In the genomic region with DNA sequence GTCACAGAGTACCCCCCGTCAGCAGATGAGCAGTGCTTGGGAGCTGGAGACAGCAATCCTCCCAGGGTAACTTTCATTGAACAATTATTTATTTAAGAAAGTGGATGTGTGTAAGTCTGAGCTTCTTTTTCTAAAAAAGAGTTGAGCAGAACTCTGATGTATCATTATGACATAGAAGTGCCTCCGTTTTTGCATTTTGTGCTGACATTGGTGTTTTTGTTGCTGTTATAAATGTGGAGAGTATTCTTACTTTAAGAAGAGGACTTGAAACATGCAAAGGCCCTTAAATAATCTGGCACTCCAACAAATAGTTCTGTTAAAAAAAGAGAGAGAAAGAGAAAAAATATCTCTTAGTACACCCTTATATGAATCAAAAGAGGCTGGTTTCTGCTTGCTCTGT, we compare ENCODE assay signal across 21 cellular contexts.
DNase-seq lines count a peak whose midpoint lies in the region; ATAC-seq, FAIRE-seq and TF ChIP-seq lines count a peak whose summit lies in the region.
"Had no signal": no experiment of that assay in that cellular context is flagged by ENCODE, and none has a peak within 500 bp of the region (broad histone marks: within the 10 kb centered on the region; RNA-seq: fewer than 3 reads in every experiment).

No MANE protein-coding gene starts in this region.

- FAIRE-seq in A549 (lab: Jason Lieb, UNC) (no peak), K562 (lab: Jason Lieb, UNC) (no peak)
- FAIRE-seq: A204.1, D721Med, G401.6, GM12891, GM19239 had no signal

- H3K9me3 Mint-ChIP-seq in GM23338: no peaks in the 10 kb centered on the region; the same call in 2 of the 3 replicates
- H3K9me3 Mint-ChIP-seq in T-helper 2 cell treated with Interferon-gamma antibody and Interleukin-4, amounts not matched to agents 5 μg/mL and 100 μg/mL, for 36 hours: no peaks in the 10 kb centered on the region
- no peaks in the 10 kb centered on the region for H3K9me3 Mint-ChIP-seq in activated CD8-positive, alpha-beta memory T cell treated with anti-CD3 and anti-CD28 coated beads, Interleukin-2, amount 10 ng/mL, durations not matched to agents 7 days and 5 days (ENCODE audit: low read depth)
- H3K9me3 Mint-ChIP-seq: CD8-positive, alpha-beta T cell had no signal

- TF ChIP-seq RAD21 in A549 (conservative IDR thresholded peaks at IDR 0.05 in 1 of 2, IDR thresholded peaks at IDR 0.05 in 1 of 2) (no peak), K562 (CRISPR knock-in tag; conservative IDR thresholded peaks at IDR 0.05 in 1 of 2, IDR thresholded peaks at IDR 0.05 in 1 of 2) (no peak)

- TF ChIP-seq EP300 in A549 (IDR thresholded peaks at IDR 0.05) (no peak), K562 (IDR thresholded peaks at IDR 0.05; ENCODE audit: low read length) (no peak)

- no peaks in the 10 kb centered on the region for H3F3A ChIP-seq in GM23338 (replicated peaks; ENCODE audit: low read depth)

- no peak overlapping the region for H3K4me3 Mint-ChIP-seq in GM23338
- no peak overlapping the region for H3K4me3 Mint-ChIP-seq in T-helper 2 cell treated with Interferon-gamma antibody and Interleukin-4, amounts not matched to agents 5 μg/mL and 100 μg/mL, for 36 hours
- no peak overlapping the region for H3K4me3 Mint-ChIP-seq in activated CD8-positive, alpha-beta memory T cell treated with anti-CD3 and anti-CD28 coated beads, Interleukin-2, amount 10 ng/mL, durations not matched to agents 7 days and 5 days
- H3K4me3 Mint-ChIP-seq: B cell; CD4-positive, alpha-beta T cell; CD8-positive, alpha-beta T cell had no signal

- H2AFZ ChIP-seq in GM23338 (0 out of 2 replicates have a peak overlapping the region, but pooled peaks have one; percentile 66), K562 (ENCODE audit: low read depth, low read length) (no peak overlapping the region)

- TF ChIP-seq CTCF in A549 (IDR thresholded peaks at IDR 0.05): no peak
- TF ChIP-seq CTCF in GM23338 (conservative IDR thresholded peaks at IDR 0.05; ENCODE audit: low read depth in 2 of 2): no peak
- TF ChIP-seq CTCF in K562 (IDR thresholded peaks at IDR 0.05 in 2 of 3, conservative IDR thresholded peaks at IDR 0.05 in 1 of 3; ENCODE audit: insufficient read depth in 2 of 3, low read depth in 1 of 3, low read length in 3 of 3): no peak

- H3K9ac ChIP-seq in K562 (ENCODE audit: insufficient read depth in 1 of 2, low read depth in 2 of 2, low read length in 2 of 2): no peak overlapping the region
- H3K9ac ChIP-seq: BLaER1 treated with 17β-estradiol and CSF1 and Interleukin-3, amounts not matched to agents 10 nM and 100 nM had no signal

- H3K4me1 ChIP-seq in A549 (no peaks in the 10 kb centered on the region), GM23338 (ENCODE audit: insufficient read depth) (peaks cover 48% of the 10 kb centered on the region), K562 (replicated peaks in 1 of 2; ENCODE audit: control insufficient read depth in 2 of 2, insufficient read depth in 2 of 2, low read length in 2 of 2) (no peaks in the 10 kb centered on the region)
- H3K4me1 ChIP-seq: BLaER1 treated with 17β-estradiol and CSF1 and Interleukin-3, amounts not matched to agents 10 nM and 100 nM; Caco-2 had no signal

- H3K4me2 ChIP-seq in A549: no peak overlapping the region
- no peak overlapping the region for H3K4me2 ChIP-seq in GM23338
- no peak overlapping the region for H3K4me2 ChIP-seq in K562 (ENCODE audit: insufficient read depth, low read length)
- H3K4me2 ChIP-seq: BLaER1 treated with 17β-estradiol and CSF1 and Interleukin-3, amounts not matched to agents 10 nM and 100 nM had no signal

- H3K27me3 ChIP-seq in GM23338 (ENCODE audit: insufficient read depth) (no peaks in the 10 kb centered on the region), K562 (ENCODE audit: control insufficient read depth in 2 of 2, insufficient read depth in 2 of 2, low read length in 2 of 2) (no peaks in the 10 kb centered on the region)
- H3K27me3 ChIP-seq: BLaER1 treated with 17β-estradiol and CSF1 and Interleukin-3, amounts not matched to agents 10 nM and 100 nM had no signal

- 0% methylated on average over 2 of the region's 2 CpGs for WGBS in A549 (ENCODE audit: missing lambda C conversion rate)
- WGBS in K562 (ENCODE audit: insufficient coverage, low coverage, missing lambda C conversion rate): 0% methylated on average over 2 of the region's 2 CpGs

- no peaks in the 10 kb centered on the region for H3K9me1 ChIP-seq in K562 (ENCODE audit: control insufficient read depth, insufficient read depth, low read length)

- intact Hi-C loops in K562 (cut with micrococcal nuclease): no loop called here

- peaks cover 6% of the 10 kb centered on the region for H3K9me2 ChIP-seq in GM23338 (ENCODE audit: insufficient read depth)

- no peak overlapping the region for H3K27ac Mint-ChIP-seq in GM23338
- H3K27ac Mint-ChIP-seq in T-helper 2 cell treated with Interferon-gamma antibody and Interleukin-4, amounts not matched to agents 5 μg/mL and 100 μg/mL, for 36 hours: no peak overlapping the region
- H3K27ac Mint-ChIP-seq in activated CD8-positive, alpha-beta memory T cell treated with anti-CD3 and anti-CD28 coated beads, Interleukin-2, amount 10 ng/mL, durations not matched to agents 7 days and 5 days: no peak overlapping the region
- H3K27ac Mint-ChIP-seq: B cell; CD4-positive, alpha-beta T cell; CD8-positive, alpha-beta T cell had no signal

- H3K4me1 Mint-ChIP-seq in GM23338: peaks cover 33% of the 10 kb centered on the region
- H3K4me1 Mint-ChIP-seq in T-helper 2 cell treated with Interferon-gamma antibody and Interleukin-4, amounts not matched to agents 5 μg/mL and 100 μg/mL, for 36 hours (ENCODE audit: low read depth): no peaks in the 10 kb centered on the region
- H3K4me1 Mint-ChIP-seq in activated CD8-positive, alpha-beta memory T cell treated with anti-CD3 and anti-CD28 coated beads, Interleukin-2, amount 10 ng/mL, durations not matched to agents 7 days and 5 days: no peaks in the 10 kb centered on the region
- H3K4me1 Mint-ChIP-seq: B cell had no signal

- BruUV-seq in K562 (replicated peaks; lab: Mats Ljungman, UMichigan): no TSS peak

- no peak for DNase-seq in A549 (ENCODE audit: low read depth in 1 of 2, low spot score in 1 of 2)
- DNase-seq in GM23338 (ENCODE audit: low spot score): no peak
- no peak for DNase-seq in K562 (ENCODE audit: extremely low read depth in 1 of 4, low spot score in 3 of 4)
- no peak for DNase-seq in T-helper 2 cell treated with Interferon-gamma antibody and Interleukin-4, amounts not matched to agents 5 μg/mL and 100 μg/mL, for 36 hours (ENCODE audit: low spot score)
- no peak for DNase-seq in activated CD8-positive, alpha-beta memory T cell treated with anti-CD3 and anti-CD28 coated beads, Interleukin-2, amount 10 ng/mL, durations not matched to agents 7 days and 5 days
- DNase-seq: 8988T; AML-193; Caco-2; Calu3; CD4-positive, alpha-beta T cell; CD8-positive, alpha-beta T cell; DMS79 treated with DMSO at 0.1 percent for 48 hours; GF-D8 had no signal

- ATAC-seq in A549 (no peak), GM23338 (no peak), K562 (no peak)
- no peak for ATAC-seq in activated CD8-positive, alpha-beta memory T cell treated with anti-CD3 and anti-CD28 coated beads, Interleukin-2, amount 10 ng/mL, durations not matched to agents 7 days and 5 days
- ATAC-seq: CD8-positive, alpha-beta T cell had no signal

- TF ChIP-seq POLR2A in A549 (IDR thresholded peaks at IDR 0.05; ENCODE audit: low read length) (no peak), K562 (conservative IDR thresholded peaks at IDR 0.05) (no peak)

- H3K27ac ChIP-seq in A549: no peak overlapping the region
- no peak overlapping the region for H3K27ac ChIP-seq in GM23338 (ENCODE audit: low read depth)
- H3K27ac ChIP-seq in K562 (ENCODE audit: extremely low read depth, low read depth, low read length): no peak overlapping the region
- H3K27ac ChIP-seq: BLaER1 treated with 17β-estradiol and CSF1 and Interleukin-3, amounts not matched to agents 10 nM and 100 nM; C4-2B had no signal

- POLR2A ChIA-PET in A549 (lab: Yijun Ruan, JAX) (no interaction called here), K562 (lab: Yijun Ruan, JAX) (no interaction called here)

- peaks cover 2% of the 10 kb centered on the region for H3K27me3 Mint-ChIP-seq in GM23338 (ENCODE audit: insufficient read depth, low read depth, poor library complexity)
- no peaks in the 10 kb centered on the region for H3K27me3 Mint-ChIP-seq in T-helper 2 cell treated with Interferon-gamma antibody and Interleukin-4, amounts not matched to agents 5 μg/mL and 100 μg/mL, for 36 hours (ENCODE audit: low read depth)
- H3K27me3 Mint-ChIP-seq in activated CD8-positive, alpha-beta memory T cell treated with anti-CD3 and anti-CD28 coated beads, Interleukin-2, amount 10 ng/mL, durations not matched to agents 7 days and 5 days: no peaks in the 10 kb centered on the region
- H3K27me3 Mint-ChIP-seq: B cell had no signal

- CTCF ChIA-PET in A549 (lab: Yijun Ruan, JAX) (no interaction called here), K562 (lab: Yijun Ruan, JAX; ENCODE audit: low intra/inter-chr PET ratio) (no interaction called here)
- CTCF ChIA-PET in activated CD8-positive, alpha-beta memory T cell treated with anti-CD3 and anti-CD28 coated beads, Interleukin-2, amount 10 ng/mL, durations not matched to agents 7 days and 5 days (lab: Charles Lee): no interaction called here

- H4K20me1 ChIP-seq in GM23338 (replicated peaks; ENCODE audit: insufficient read depth) (no peaks in the 10 kb centered on the region), K562 (replicated peaks; ENCODE audit: control insufficient read depth, insufficient read depth, low read length) (no peaks in the 10 kb centered on the region)
- H4K20me1 ChIP-seq: BLaER1 treated with 17β-estradiol and CSF1 and Interleukin-3, amounts not matched to agents 10 nM and 100 nM had no signal

- in situ Hi-C loops in K562 (cut with MboI): no loop called here

- H3K36me3 ChIP-seq in GM23338 (ENCODE audit: insufficient read depth): no peaks in the 10 kb centered on the region
- H3K36me3 ChIP-seq in K562 (ENCODE audit: control insufficient read depth, insufficient read depth, low read length): no peaks in the 10 kb centered on the region
- H3K36me3 ChIP-seq: BLaER1 treated with 17β-estradiol and CSF1 and Interleukin-3, amounts not matched to agents 10 nM and 100 nM had no signal

- H3K36me3 Mint-ChIP-seq in GM23338 (ENCODE audit: low read depth): no peaks in the 10 kb centered on the region; the same call in 2 of the 3 replicates
- no peaks in the 10 kb centered on the region for H3K36me3 Mint-ChIP-seq in T-helper 2 cell treated with Interferon-gamma antibody and Interleukin-4, amounts not matched to agents 5 μg/mL and 100 μg/mL, for 36 hours (ENCODE audit: low read depth)
- no peaks in the 10 kb centered on the region for H3K36me3 Mint-ChIP-seq in activated CD8-positive, alpha-beta memory T cell treated with anti-CD3 and anti-CD28 coated beads, Interleukin-2, amount 10 ng/mL, durations not matched to agents 7 days and 5 days
- H3K36me3 Mint-ChIP-seq: CD8-positive, alpha-beta T cell had no signal

- H3K9me3 ChIP-seq in A549 (0 out of 3 replicates have a peak, but pooled peaks cover 3% of the 10 kb centered on the region), K562 (replicated peaks; ENCODE audit: control insufficient read depth, insufficient read depth, low read depth, low read length) (no peaks in the 10 kb centered on the region)
- H3K9me3 ChIP-seq: BLaER1 treated with 17β-estradiol and CSF1 and Interleukin-3, amounts not matched to agents 10 nM and 100 nM; Caco-2 had no signal

- H3K79me2 ChIP-seq in GM23338 (replicated peaks; ENCODE audit: insufficient read depth): no peaks in the 10 kb centered on the region
- no peaks in the 10 kb centered on the region for H3K79me2 ChIP-seq in K562 (ENCODE audit: control insufficient read depth, insufficient read depth, low read length)

- H3K4me3 ChIP-seq in A549 (no peak overlapping the region), GM23338 (no peak overlapping the region), K562 (no peak overlapping the region)
- H3K4me3 ChIP-seq: BLaER1 treated with 17β-estradiol and CSF1 and Interleukin-3, amounts not matched to agents 10 nM and 100 nM had no signal
